15 cellular contexts compared by ENCODE assay signal in the genomic region with DNA sequence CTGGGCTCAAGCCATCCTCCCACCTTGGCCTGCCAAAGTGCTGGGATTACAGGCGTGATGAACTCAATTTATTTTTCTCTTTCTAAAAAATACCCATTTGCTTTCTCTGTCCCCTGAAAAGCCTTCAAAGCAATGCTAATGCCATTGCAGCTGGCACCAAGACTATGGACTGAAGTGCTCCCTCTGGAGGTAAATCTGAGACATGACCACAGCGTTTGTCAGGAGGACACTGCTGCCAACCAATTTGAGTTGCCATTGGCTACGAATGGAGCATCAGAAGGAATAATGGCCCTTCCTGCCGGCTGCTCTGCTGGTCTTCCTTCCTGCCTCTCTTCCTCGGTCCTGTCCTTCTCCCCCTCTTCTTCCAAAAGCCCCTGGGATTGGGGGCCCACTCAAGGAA. TPM values are rescaled to one million over a fixed set of nuclear protein-coding genes. Genes with fewer than 3 reads are reported as not detected.
DNase-seq lines count a peak whose midpoint lies in the region; ATAC-seq, FAIRE-seq and TF ChIP-seq lines count a peak whose summit lies in the region.
"Not testable (repeated sequence)": the region's sequence is repeated elsewhere in the genome, so short reads cannot be mapped to it uniquely, and the experiment has no call there.
"Had no signal": no experiment of that assay in that cellular context is flagged by ENCODE, and none has a peak within 500 bp of the region (broad histone marks: within the 10 kb centered on the region; RNA-seq: fewer than 3 reads in every experiment).

No MANE protein-coding gene starts in this region.

- not testable (repeated sequence) for H3K27me3 ChIP-seq in CD8-positive, alpha-beta T cell (ENCODE audit: insufficient read depth, low read length); psoas muscle (ENCODE audit: insufficient read depth in 3 of 3, low read length in 2 of 3)

- H3K4me3 Mint-ChIP-seq in CD8-positive, alpha-beta T cell; activated CD4-positive, alpha-beta T cell treated with anti-CD3 and anti-CD28 coated beads for 36 hours; effector memory CD8-positive, alpha-beta T cell: not testable (repeated sequence)

- H3K27me3 Mint-ChIP-seq in CD8-positive, alpha-beta T cell (ENCODE audit: low read depth); activated CD4-positive, alpha-beta T cell treated with anti-CD3 and anti-CD28 coated beads for 36 hours; effector memory CD8-positive, alpha-beta T cell: not testable (repeated sequence)

- not testable (repeated sequence) for H3K4me3 ChIP-seq in CD8-positive, alpha-beta T cell (ENCODE audit: low read depth, low read length); psoas muscle

- CTCF ChIA-PET in CD8-positive, alpha-beta T cell (lab: Charles Lee); activated CD4-positive, alpha-beta T cell treated with anti-CD3 and anti-CD28 coated beads for 36 hours (lab: Charles Lee): not testable (repeated sequence)

- H3K27ac Mint-ChIP-seq in CD8-positive, alpha-beta T cell; activated CD4-positive, alpha-beta T cell treated with anti-CD3 and anti-CD28 coated beads for 36 hours; effector memory CD8-positive, alpha-beta T cell: not testable (repeated sequence)

- POLR2A ChIA-PET in CD8-positive, alpha-beta T cell (lab: Charles Lee); activated CD4-positive, alpha-beta T cell treated with anti-CD3 and anti-CD28 coated beads for 36 hours (lab: Charles Lee): not testable (repeated sequence)

- not testable (repeated sequence) for H3K4me1 Mint-ChIP-seq in CD8-positive, alpha-beta T cell (ENCODE audit: low read depth); activated CD4-positive, alpha-beta T cell treated with anti-CD3 and anti-CD28 coated beads for 36 hours; effector memory CD8-positive, alpha-beta T cell (ENCODE audit: low read depth in 2 of 2)

- DNase-seq in CD8-positive, alpha-beta T cell; HTR-8/SVneo (ENCODE audit: insufficient read length, low spot score); activated CD4-positive, alpha-beta T cell treated with anti-CD3 and anti-CD28 coated beads for 36 hours; effector memory CD8-positive, alpha-beta T cell; left colon; psoas muscle: not testable (repeated sequence)

- WGBS in psoas muscle, 3 donors: no CpG with 5 or more reads among the region's 5 CpGs

- not testable (repeated sequence) for H3K4me1 ChIP-seq in CD8-positive, alpha-beta T cell (ENCODE audit: insufficient read depth, low read length); psoas muscle

- intact Hi-C loops in CD8-positive, alpha-beta T cell (cut with DNase I, micrococcal nuclease); activated CD4-positive, alpha-beta T cell treated with anti-CD3 and anti-CD28 coated beads for 36 hours (cut with DNase I, micrococcal nuclease); left colon (cut with DNase I, micrococcal nuclease); psoas muscle (cut with DNase I): not testable (repeated sequence)

- H3K9me3 ChIP-seq in CD8-positive, alpha-beta T cell (ENCODE audit: low read length); psoas muscle: not testable (repeated sequence)

- not testable (repeated sequence) for H3K27ac ChIP-seq in CD8-positive, alpha-beta T cell (ENCODE audit: low read depth, low read length); psoas muscle

- peak; percentile 58 for ATAC-seq in CD8-positive, alpha-beta T cell
- ATAC-seq in activated CD4-positive, alpha-beta T cell treated with anti-CD3 and anti-CD28 coated beads for 36 hours: peak; percentile 70
- ATAC-seq in effector memory CD8-positive, alpha-beta T cell (replicated peaks): peak; percentile 54
- ATAC-seq in left colon (peak; percentile 63), psoas muscle (peak in 3 of 4 donors; percentile 53 to 61 (median 60))

- not testable (repeated sequence) for TF ChIP-seq CTCF in CD8-positive, alpha-beta T cell (IDR thresholded peaks at IDR 0.05); psoas muscle (IDR thresholded peaks at IDR 0.05)

- not testable (repeated sequence) for H3K36me3 ChIP-seq in CD8-positive, alpha-beta T cell (ENCODE audit: insufficient read depth, low read length); psoas muscle (ENCODE audit: insufficient read depth in 1 of 2, low read depth in 1 of 2)

- H3K9me3 Mint-ChIP-seq in CD8-positive, alpha-beta T cell; activated CD4-positive, alpha-beta T cell treated with anti-CD3 and anti-CD28 coated beads for 36 hours (ENCODE audit: low read depth); effector memory CD8-positive, alpha-beta T cell: not testable (repeated sequence)

- peak; percentile 96 for FAIRE-seq in HTR-8/SVneo (lab: Jason Lieb, UNC)

- not testable (repeated sequence) for H3K36me3 Mint-ChIP-seq in CD8-positive, alpha-beta T cell; activated CD4-positive, alpha-beta T cell treated with anti-CD3 and anti-CD28 coated beads for 36 hours (ENCODE audit: low read depth); effector memory CD8-positive, alpha-beta T cell (ENCODE audit: insufficient read depth)

RNA-seq across cellular contexts. Expression of gene CTAG1A, which starts 9.9 kb away (rescaled TPM):
- not detected for total RNA-seq in CD8-positive, alpha-beta T cell
- total RNA-seq in activated CD4-positive, alpha-beta T cell treated with anti-CD3 and anti-CD28 coated beads for 36 hours: not detected
- total RNA-seq in left colon (not detected), psoas muscle (not detected)
- not detected for polyA plus RNA-seq in psoas muscle
- total RNA-seq: activated naive CD8-positive, alpha-beta T cell treated with anti-CD3 and anti-CD28 coated beads, Interleukin-2, amount 10 ng/mL, durations not matched to agents 7 days and 5 days; H9; HT-29; mesenteric fat pad; naive thymus-derived CD8-positive, alpha-beta T cell; osteoblast; spleen; temporal lobe had no signal
- polyA plus RNA-seq: BJ; naive thymus-derived CD8-positive, alpha-beta T cell; spleen had no signal

RNA-seq across cellular contexts. Expression of gene IKBKG, which starts 27.7 kb away (rescaled TPM):
- 10 to 100 TPM; 34.7 to 37.4 TPM for total RNA-seq in CD8-positive, alpha-beta T cell
- total RNA-seq in activated CD4-positive, alpha-beta T cell treated with anti-CD3 and anti-CD28 coated beads for 36 hours: 10 to 100 TPM; 32.7 to 33.0 TPM
- total RNA-seq in left colon: 10 to 100 TPM; 26.5 to 29.1 TPM
- 10 to 100 TPM; 11.3 to 27.5 (median 16.9) TPM for total RNA-seq in psoas muscle
- polyA plus RNA-seq in psoas muscle: 10 to 100 TPM; 16.9 to 28.8 (median 22.8) TPM

RNA-seq across cellular contexts. Expression of gene G6PD, which starts 28.4 kb away (rescaled TPM):
- 10 to 100 TPM; 27.5 to 31.5 TPM for total RNA-seq in CD8-positive, alpha-beta T cell
- 10 to 100 TPM; 63.1 to 72.5 TPM for total RNA-seq in activated CD4-positive, alpha-beta T cell treated with anti-CD3 and anti-CD28 coated beads for 36 hours
- 10 to 100 TPM; 30.5 to 34.2 TPM for total RNA-seq in left colon
- total RNA-seq in psoas muscle: 1 to 10 TPM; 6.2 to 9.1 (median 7.1) TPM
- 1 to 10 TPM; 3.2 to 7.8 (median 4.6) TPM for polyA plus RNA-seq in psoas muscle

RNA-seq across cellular contexts. Expression of gene CTAG1B, which starts 44.0 kb away (rescaled TPM):
- not detected for total RNA-seq in CD8-positive, alpha-beta T cell
- total RNA-seq in activated CD4-positive, alpha-beta T cell treated with anti-CD3 and anti-CD28 coated beads for 36 hours: not detected
- total RNA-seq in left colon: not detected
- not detected for total RNA-seq in psoas muscle
- polyA plus RNA-seq in psoas muscle: not detected
- total RNA-seq: activated naive CD8-positive, alpha-beta T cell treated with anti-CD3 and anti-CD28 coated beads, Interleukin-2, amount 10 ng/mL, durations not matched to agents 7 days and 5 days; H9; HT-29; mesenteric fat pad; naive thymus-derived CD8-positive, alpha-beta T cell; osteoblast; spleen; temporal lobe had no signal
- polyA plus RNA-seq: BJ; naive thymus-derived CD8-positive, alpha-beta T cell; spleen had no signal

RNA-seq across cellular contexts. Expression of gene FAM3A, which starts 59.0 kb away (rescaled TPM):
- total RNA-seq in CD8-positive, alpha-beta T cell: 10 to 100 TPM; 37.7 to 41.7 TPM
- total RNA-seq in activated CD4-positive, alpha-beta T cell treated with anti-CD3 and anti-CD28 coated beads for 36 hours: 10 to 100 TPM; 27.6 to 30.5 TPM
- total RNA-seq in left colon (10 to 100 TPM; 64.3 to 75.0 TPM), psoas muscle (10 to 100 TPM; 29.7 to 34.8 (median 32.8) TPM)
- polyA plus RNA-seq in psoas muscle: 10 to 100 TPM; 37.5 to 40.4 (median 37.7) TPM
